ENCODE assay signal across 4 cellular contexts in genomic region chr11:389369-389768, GRCh38. TPM values are rescaled to one million over a fixed set of nuclear protein-coding genes. Genes with fewer than 3 reads are reported as not detected.
"Had no signal": no experiment of that assay in that cellular context is flagged by ENCODE, and none has a peak within 500 bp of the region (broad histone marks: within the 10 kb centered on the region; RNA-seq: fewer than 3 reads in every experiment).

No MANE protein-coding gene starts in this region.

RNA-seq across cellular contexts. Expression of gene PKP3, which starts 4.6 kb away (rescaled TPM):
- polyA plus RNA-seq: IgD-negative memory B cell had no signal

RNA-seq across cellular contexts. Expression of gene B4GALNT4, which starts 20.1 kb away (rescaled TPM):
- total RNA-seq: HT-29 had no signal
- polyA plus RNA-seq: IgD-negative memory B cell had no signal

RNA-seq across cellular contexts. Expression of gene ANO9, which starts 52.4 kb away (rescaled TPM):
- total RNA-seq: HT1080, IMR-90 had no signal
- polyA plus RNA-seq: IMR-90 had no signal
